In genomic region chr11:120285256-120285655, GRCh38 we compare ENCODE assay signal across 1 cellular context.
A peak's percentile ranks its signal among the peaks of the same experiment; 100 is the strongest.
TF ChIP-seq lines count a peak whose summit lies in the region.

No MANE protein-coding gene starts in this region.

TF ChIP-seq in SK-N-SH, 30 proteins besides CTCF, POLR2A, EP300 and RAD21 (continued from another document):
- no peak for TF ChIP-seq CHD2 (IDR thresholded peaks at IDR 0.05; ENCODE audit: low read length, partially characterized antibody)
- TF ChIP-seq TCF12 (IDR thresholded peaks at IDR 0.05) = peak; percentile 74
- no peak for TF ChIP-seq MEF2A (IDR thresholded peaks at IDR 0.05; ENCODE audit: borderline replicate concordance, low read depth)
- TF ChIP-seq MAX (IDR thresholded peaks at IDR 0.05; ENCODE audit: low read depth) = 0 out of 2 replicates have a peak, but pooled peaks have one; percentile 12
- TF ChIP-seq PBX3 (IDR thresholded peaks at IDR 0.05) = peak; percentile 40
- TF ChIP-seq EZH2phosphoT487 (IDR thresholded peaks at IDR 0.05; ENCODE audit: borderline replicate concordance, low read depth) = no peak
- TF ChIP-seq TAF1 (IDR thresholded peaks at IDR 0.05; ENCODE audit: borderline replicate concordance, low read depth, low read length) = no peak
- TF ChIP-seq REST (IDR thresholded peaks at IDR 0.05; ENCODE audit: low read depth, low read length) = no peak
TF ChIP-seq in SK-N-SH: peak in this region for 3.
